Comparison of ENCODE assay signal across 8 cellular contexts in genomic region chr14:70642313-70643235, GRCh38. TPM values are rescaled to one million over a fixed set of nuclear protein-coding genes. Genes with fewer than 3 reads are reported as not detected.
A peak's percentile ranks its signal among the peaks of the same experiment; 100 is the strongest.
DNase-seq lines count a peak whose midpoint lies in the region; ATAC-seq and FAIRE-seq lines count a peak whose summit lies in the region.

No MANE protein-coding gene starts in this region.

- H3K36me3 ChIP-seq in BLaER1, result no peaks in the 10 kb centered on the region

- peak overlapping the region; percentile 97 for H3K4me2 ChIP-seq in BLaER1

- H3K27ac ChIP-seq in BLaER1, result peak overlapping the region; percentile 48; the same call in 1 of the 2 replicates

- peak; percentile 54 for DNase-seq in GM19239 (ENCODE audit: insufficient read length, low spot score)
- DNase-seq in NCI-H146 (lab: John Stamatoyannopoulos, UW), result peak; percentile 33
- DNase-seq in activated gamma-delta T cell (lab: John Stamatoyannopoulos, UW), result peak; percentile 20
- DNase-seq in head of caudate nucleus, result peak in 28 of 42 donors; percentile 4 to 47 (median 16)
- peak; percentile 81 for DNase-seq in posterior vena cava (ENCODE audit: low spot score)
- DNase-seq in Kasumi-1 (lab: John Stamatoyannopoulos, UW), result no peak

- peaks cover 49% of the 10 kb centered on the region for H3K27me3 ChIP-seq in BLaER1

- FAIRE-seq in GM19239 (lab: Jason Lieb, UNC), result peak; percentile 87

- intact Hi-C loops in head of caudate nucleus (cut with DNase I) (no loop called here), posterior vena cava (cut with DNase I) (no loop called here)

- no peaks in the 10 kb centered on the region for H3K9me3 ChIP-seq in BLaER1

- peaks cover 42% of the 10 kb centered on the region for H3K4me1 ChIP-seq in BLaER1

- ATAC-seq in GM21619 (IDR thresholded peaks at IDR 0.05; ENCODE audit: unreplicated experiment), result no peak

- peak overlapping the region; percentile 78 for H3K9ac ChIP-seq in BLaER1

- peak overlapping the region; percentile 87 for H3K4me3 ChIP-seq in BLaER1

- no peaks in the 10 kb centered on the region for H4K20me1 ChIP-seq in BLaER1

RNA-seq across cellular contexts. Expression of gene TTC9, which starts 0.9 kb away (rescaled TPM):
- 1 to 10 TPM in 1 of 2 donors, under 1 TPM in 1; 0.83 to 1.0 TPM for total RNA-seq in posterior vena cava

RNA-seq across cellular contexts. Expression of gene MED6, which starts 42.1 kb away (rescaled TPM):
- total RNA-seq in posterior vena cava, result 10 to 100 TPM; 22.1 to 27.3 TPM

Comparison
In these comparisons a context has a peak if more than half of its experiments do, and no peak if none do; other contexts are left out.
1. DNase-seq: peak in GM19239 (single experiment), NCI-H146 (single experiment), activated gamma-delta T cell (single experiment), head of caudate nucleus (28 of 42) and posterior vena cava (single experiment); none in Kasumi-1 (0 of 2).